ENCODE assay signal across 8 cellular contexts in genomic region chr4:83334425-83335241, GRCh38. TPM values are rescaled to one million over a fixed set of nuclear protein-coding genes. Genes with fewer than 3 reads are reported as not detected.
DNase-seq lines count a peak whose midpoint lies in the region; ATAC-seq, FAIRE-seq and TF ChIP-seq lines count a peak whose summit lies in the region.

Gene HPSE (minus strand): TSS chr4:83334848. CDS start chr4:83334782, 66 bp downstream.

- FAIRE-seq in GM12891 (lab: Jason Lieb, UNC) (peak; percentile 56), K562 (lab: Jason Lieb, UNC) (no peak)

- H3K36me3 ChIP-seq in K562 (ENCODE audit: control insufficient read depth, insufficient read depth, low read length) (no peaks in the 10 kb centered on the region), smooth muscle cell (ENCODE audit: low read depth) (no peaks in the 10 kb centered on the region)

- H4K20me1 ChIP-seq in K562 (replicated peaks; ENCODE audit: control insufficient read depth, insufficient read depth, low read length) (no peaks in the 10 kb centered on the region), smooth muscle cell (ENCODE audit: low read depth) (no peaks in the 10 kb centered on the region)

- TF ChIP-seq EP300 in K562 (IDR thresholded peaks at IDR 0.05; ENCODE audit: low read length): no peak

- H2AFZ ChIP-seq in K562 (ENCODE audit: low read depth, low read length): peak within 1 kb of the TSS; percentile 58; the same call in 1 of the 2 replicates
- H2AFZ ChIP-seq in smooth muscle cell (ENCODE audit: low read depth): peak within 1 kb of the TSS; percentile 93

- intact Hi-C loops in K562 (cut with micrococcal nuclease): no loop called here

- peaks cover 12 to 30% of the 10 kb centered on the region in 2 experiments for H3K27me3 ChIP-seq in K562 (ENCODE audit: control insufficient read depth in 2 of 2, insufficient read depth in 2 of 2, low read length in 2 of 2)
- peaks cover 32% of the 10 kb centered on the region for H3K27me3 ChIP-seq in smooth muscle cell (ENCODE audit: low read depth)

- no peak for TF ChIP-seq RAD21 in K562 (CRISPR knock-in tag; conservative IDR thresholded peaks at IDR 0.05 in 1 of 2, IDR thresholded peaks at IDR 0.05 in 1 of 2)

- H3K4me2 ChIP-seq in K562 (ENCODE audit: insufficient read depth, low read length): peak within 1 kb of the TSS; percentile 33
- H3K4me2 ChIP-seq in smooth muscle cell: peak within 1 kb of the TSS; percentile 92

- no peaks in the 10 kb centered on the region for H3F3A ChIP-seq in smooth muscle cell (ENCODE audit: low read depth)

- TF ChIP-seq CTCF in K562 (IDR thresholded peaks at IDR 0.05 in 2 of 3, conservative IDR thresholded peaks at IDR 0.05 in 1 of 3; ENCODE audit: insufficient read depth in 2 of 3, low read depth in 1 of 3, low read length in 3 of 3) (no peak), smooth muscle cell (IDR thresholded peaks at IDR 0.05; ENCODE audit: borderline replicate concordance, insufficient read depth, poor library complexity, severe bottlenecking) (no peak)

- in situ Hi-C loops in K562 (cut with MboI): no loop called here

- DNase-seq in GM12891 (ENCODE audit: insufficient read length, low spot score): peak; percentile 63
- peak; percentile 69 for DNase-seq in NCI-H1694 (lab: John Stamatoyannopoulos, UW)
- DNase-seq in T-helper 9 cell: peak; percentile 63
- DNase-seq in K562 (ENCODE audit: extremely low read depth in 1 of 4, low spot score in 3 of 4): peak; percentile 41 to 59 (median 51)
- peak; percentile 90 for DNase-seq in iPS-NIHi11 (ENCODE audit: low spot score)
- DNase-seq in smooth muscle cell (lab: John Stamatoyannopoulos, UW; ENCODE audit: unreplicated experiment): peak; percentile 2

- peaks cover 4 to 9% of the 10 kb centered on the region in 2 experiments; a peak in 4 of 5 replicates for H3K4me1 ChIP-seq in K562 (replicated peaks in 1 of 2; ENCODE audit: control insufficient read depth in 2 of 2, insufficient read depth in 2 of 2, low read length in 2 of 2)
- peaks cover 5% of the 10 kb centered on the region for H3K4me1 ChIP-seq in smooth muscle cell (ENCODE audit: low read depth)

- H3K9me1 ChIP-seq in K562 (ENCODE audit: control insufficient read depth, insufficient read depth, low read length): no peaks in the 10 kb centered on the region

- no peak within 1 kb of the TSS for H3K27ac ChIP-seq in K562 (ENCODE audit: extremely low read depth, low read depth, low read length)
- H3K27ac ChIP-seq in smooth muscle cell (ENCODE audit: low read depth): no peak within 1 kb of the TSS

- BruUV-seq in K562 (replicated peaks; lab: Mats Ljungman, UMichigan): no TSS peak

- peak within 1 kb of the TSS in 1 of 2 experiments; percentile 68; a peak in 2 of 4 replicates for H3K9ac ChIP-seq in K562 (ENCODE audit: insufficient read depth in 1 of 2, low read depth in 2 of 2, low read length in 2 of 2)
- no peak within 1 kb of the TSS for H3K9ac ChIP-seq in smooth muscle cell (ENCODE audit: low read depth)

- H3K79me2 ChIP-seq in K562 (ENCODE audit: control insufficient read depth, insufficient read depth, low read length): no peaks in the 10 kb centered on the region
- H3K79me2 ChIP-seq in smooth muscle cell (ENCODE audit: low read depth): no peaks in the 10 kb centered on the region

- no peak for TF ChIP-seq POLR2A in GM12891 (IDR thresholded peaks at IDR 0.05; ENCODE audit: low read depth, low read length)
- no peak for TF ChIP-seq POLR2A in K562 (conservative IDR thresholded peaks at IDR 0.05)

- 7% methylated on average over 43 of the region's 63 CpGs for WGBS in K562 (ENCODE audit: insufficient coverage, low coverage, missing lambda C conversion rate)
- WGBS in smooth muscle cell (ENCODE audit: low lambda C conversion rate): 2% methylated on average over 57 of the region's 63 CpGs

- H3K9me3 ChIP-seq in K562 (replicated peaks; ENCODE audit: control insufficient read depth, insufficient read depth, low read depth, low read length) (no peaks in the 10 kb centered on the region), smooth muscle cell (replicated peaks; ENCODE audit: low read depth) (no peaks in the 10 kb centered on the region)

- H3K4me3 ChIP-seq in K562 (peak within 1 kb of the TSS; percentile 20; the same call in 1 of the 2 replicates), smooth muscle cell (peak within 1 kb of the TSS; percentile 58)

- peak; percentile 66 for ATAC-seq in HG02840 (IDR thresholded peaks at IDR 0.05; ENCODE audit: low FRiP score, unreplicated experiment)
- ATAC-seq in K562: peak; percentile 79
- no peak for ATAC-seq in HG03135 (IDR thresholded peaks at IDR 0.05; ENCODE audit: unreplicated experiment)

- POLR2A ChIA-PET in K562 (lab: Yijun Ruan, JAX): no interaction called here

- CTCF ChIA-PET in K562 (lab: Yijun Ruan, JAX; ENCODE audit: low intra/inter-chr PET ratio): no interaction called here

TF ChIP-seq in GM12891, 5 proteins besides CTCF, POLR2A, EP300 and RAD21:
- TF ChIP-seq SPI1 (IDR thresholded peaks at IDR 0.05; ENCODE audit: low read depth, low read length) (peak; percentile 66), POLR2AphosphoS5 (IDR thresholded peaks at IDR 0.05; ENCODE audit: low read depth, low read length) (no peak)

TF ChIP-seq in K562, 482 proteins besides CTCF, POLR2A, EP300 and RAD21 (continues in another document):
- TF ChIP-seq NRF1 (conservative IDR thresholded peaks at IDR 0.05 in 1 of 2, IDR thresholded peaks at IDR 0.05 in 1 of 2) (peak in 1 of 2 experiments; percentile 32; a peak in 2 of 4 replicates), ZNF263 (CRISPR knock-in tag; IDR thresholded peaks at IDR 0.05; ENCODE audit: borderline replicate concordance) (peak; percentile 96), NFIC (IDR thresholded peaks at IDR 0.05) (peak; percentile 37; the same call in 1 of the 2 replicates), TFAP4 (CRISPR knock-in tag; IDR thresholded peaks at IDR 0.05; ENCODE audit: borderline replicate concordance) (peak; percentile 27; the same call in 1 of the 2 replicates), SPI1 (IDR thresholded peaks at IDR 0.05; ENCODE audit: borderline replicate concordance, low read depth, low read length) (peak; percentile 22; the same call in 1 of the 2 replicates), CTBP1 (IDR thresholded peaks at IDR 0.05; ENCODE audit: borderline replicate concordance) (0 out of 2 replicates have a peak, but pooled peaks have one; percentile 20), TCF7L2 (IDR thresholded peaks at IDR 0.05; ENCODE audit: low read depth, low read length) (no peak), MAZ (CRISPR knock-in tag; conservative IDR thresholded peaks at IDR 0.05 in 1 of 2, IDR thresholded peaks at IDR 0.05 in 1 of 2) (peak in 1 of 2 experiments; percentile 38; a peak in 1 of 4 replicates), U2AF2 (optimal IDR thresholded peaks at IDR 0.05; ENCODE audit: low read depth, low read length) (no peak), ZNF668 (CRISPR knock-in tag; IDR thresholded peaks at IDR 0.05) (no peak), FOXA3 (CRISPR knock-in tag; conservative IDR thresholded peaks at IDR 0.05 in 1 of 2, IDR thresholded peaks at IDR 0.05 in 1 of 2) (0 out of 4 replicates have a peak, but pooled peaks of 1 of the 2 experiments have one; percentile 15), PREB (CRISPR knock-in tag; IDR thresholded peaks at IDR 0.05) (no peak), EGR1 (conservative IDR thresholded peaks at IDR 0.05) (0 out of 2 replicates have a peak, but pooled peaks have one; percentile 31)

RNA-seq across cellular contexts. Expression of gene HPSE, which starts in this region (rescaled TPM):
- not detected for polyA plus RNA-seq in GM12891 (2012; ENCODE audit: low read depth, missing spikeins)
- total RNA-seq in K562 (2011; cell fraction: chromatin; rRNA removed; ENCODE audit: low replicate concordance): 0.46 TPM in 1 of 2 replicates, not detected in the other
- total RNA-seq in K562 (2011; cell fraction: nucleolus; rRNA removed): 0.26 and 0.33 TPM in 2 replicates
- total RNA-seq in K562 (2011; cell fraction: nucleoplasm; rRNA removed): 0.15 and 0.61 TPM in 2 replicates
- 0.04 and 0.14 TPM in 2 replicates for total RNA-seq in K562 (2014; rRNA removed)
- 0.15 and 0.26 TPM in 2 replicates for total RNA-seq in K562 (2014; rRNA removed; fragmentation: Illumina TruSeq; extraction: Trizol)
- 0.15 TPM in 1 of 2 replicates, not detected in the other for total RNA-seq in K562 (2015; rRNA removed; fragmentation: Illumina TruSeq; extraction: Trizol)
- total RNA-seq in K562 (2021): 0.20 and 0.22 TPM in 2 replicates
- 0.14 and 0.42 TPM in 2 replicates for polyA plus RNA-seq in K562 (2011; rRNA removed)
- 0.07 and 0.12 TPM in 2 replicates for polyA plus RNA-seq in K562 (2011; cell fraction: cytosol; rRNA removed)
- 0.15 and 0.31 TPM in 2 replicates for polyA plus RNA-seq in K562 (2011; cell fraction: nucleus; rRNA removed)
- polyA plus RNA-seq in K562 (2012): 0.05 and 0.29 TPM in 2 replicates
- polyA plus RNA-seq in K562 (2014; fragmentation: Illumina TruSeq; extraction: Trizol): 0.06 and 0.08 TPM in 2 replicates
- under 1 TPM; 0.01 to 0.04 TPM for polyA plus RNA-seq in K562 (2014; fragmentation: Nextera tagmentation; extraction: Ambion mirVana)
- polyA plus RNA-seq in K562 (2014; rRNA removed): 0.29 TPM in 1 of 2 replicates, not detected in the other
- 0.27 and 0.81 TPM in 2 replicates for polyA minus RNA-seq in K562 (2011; rRNA and poly(A)+ RNA removed)
- polyA minus RNA-seq in K562 (2011; cell fraction: cytosol; rRNA and poly(A)+ RNA removed): 0.57 TPM in 1 of 2 replicates, not detected in the other
- polyA minus RNA-seq in K562 (2011; cell fraction: nucleus; rRNA and poly(A)+ RNA removed): under 0.01 and 0.11 TPM in 2 replicates
- 0.22 and 1.3 TPM in 2 replicates for total RNA-seq in smooth muscle cell
- polyA plus RNA-seq in smooth muscle cell: 0.50 TPM in 1 of 2 replicates, not detected in the other

Comparison
In these comparisons a context has a peak if more than half of its experiments do, and no peak if none do; other contexts are left out.
1. Peak in DNase-seq, ATAC-seq, H3K4me3 ChIP-seq and H3K4me2 ChIP-seq in K562; RNA of the gene not detected or under 1 TPM.
2. DNase-seq: peak in every context shown above with its lines; median percentile 90 in iPS-NIHi11; 69 in NCI-H1694; 63 in GM12891; 63 in T-helper 9 cell; 51 in K562; 2 in smooth muscle cell.